In the genomic region with DNA sequence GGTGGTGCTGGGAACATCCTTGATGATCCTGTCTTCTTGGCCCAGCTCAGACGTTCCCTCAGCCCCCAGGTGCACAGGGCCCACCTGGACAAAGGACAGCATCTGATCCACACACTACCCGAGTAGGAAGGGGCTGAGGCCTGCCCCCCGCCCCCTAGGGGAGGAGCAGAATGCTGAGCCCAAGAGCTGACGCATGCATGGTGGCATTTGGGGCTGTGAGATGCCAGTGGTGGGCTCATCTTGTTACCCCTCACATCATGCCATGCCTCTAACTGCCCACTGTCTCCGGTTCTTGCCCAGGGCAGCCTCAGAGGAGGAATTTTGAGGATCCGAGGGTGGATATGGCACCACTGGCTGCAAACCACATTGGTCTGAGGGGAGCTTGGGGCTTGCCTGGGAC, we compare ENCODE assay signal across 20 cellular contexts.
"Had no signal": no experiment of that assay in that cellular context is flagged by ENCODE, and none has a peak within 500 bp of the region (broad histone marks: within the 10 kb centered on the region; RNA-seq: fewer than 3 reads in every experiment).

No MANE protein-coding gene starts in this region.

- H3K27me3 ChIP-seq: SJCRH30 had no signal

- H3K36me3 ChIP-seq: SJCRH30 had no signal

- H3K27ac ChIP-seq: KMS-11, RWPE1, SJCRH30 had no signal

- H3K4me3 ChIP-seq: SJCRH30 had no signal

- DNase-seq: IMR-90, Kasumi-1, MM.1S, NCI-H1092 treated with DMSO at 0.1 percent for 48 hours, NCI-H1436, NCI-H187, NCI-H2029, NCI-H2081 treated with DMSO at 0.1 percent for 48 hours, NCI-H2171, NCI-H226, NCI-H446, NCI-H510A, NCI-H524 treated with DMSO at 0.1 percent for 48 hours, NCI-H69, NCI-H774, SHP77 treated with DMSO at 0.1 percent for 48 hours, SJCRH30 had no signal

- ATAC-seq: SK-N-SH treated with all-trans-retinoic acid at 6 μM for 48 hours had no signal

- H3K9me3 ChIP-seq: SJCRH30 had no signal
